ENCODE assay signal across 8 cellular contexts in genomic region chr19:18279266-18279515, GRCh38. TPM values are rescaled to one million over a fixed set of nuclear protein-coding genes. Genes with fewer than 3 reads are reported as not detected.
A peak's percentile ranks its signal among the peaks of the same experiment; 100 is the strongest.
DNase-seq lines count a peak whose midpoint lies in the region; ATAC-seq and TF ChIP-seq lines count a peak whose summit lies in the region.

No MANE protein-coding gene starts in this region.

- no peaks in the 10 kb centered on the region for H3K9me3 Mint-ChIP-seq in activated naive CD4-positive, alpha-beta T cell treated with anti-CD3 and anti-CD28 coated beads, Interleukin-2, amount 50 U/mL, for 24 hours
- H3K9me3 Mint-ChIP-seq in brain = peaks cover 0 to 12% (median 5%) of the 10 kb centered on the region in 5 experiments
- H3K9me3 Mint-ChIP-seq in memory B cell = no peaks in the 10 kb centered on the region

- peak overlapping the region; percentile 98 for H3K27ac Mint-ChIP-seq in activated naive CD4-positive, alpha-beta T cell treated with anti-CD3 and anti-CD28 coated beads, Interleukin-2, amount 50 U/mL, for 24 hours
- H3K27ac Mint-ChIP-seq in brain (peak overlapping the region; percentile 99), memory B cell (peak overlapping the region; percentile 98)

- H3K27me3 Mint-ChIP-seq in activated naive CD4-positive, alpha-beta T cell treated with anti-CD3 and anti-CD28 coated beads, Interleukin-2, amount 50 U/mL, for 24 hours = no peaks in the 10 kb centered on the region
- H3K27me3 Mint-ChIP-seq in brain (peaks cover 13% of the 10 kb centered on the region), memory B cell (no peaks in the 10 kb centered on the region)

- H3K4me3 Mint-ChIP-seq in activated naive CD4-positive, alpha-beta T cell treated with anti-CD3 and anti-CD28 coated beads, Interleukin-2, amount 50 U/mL, for 24 hours = peak overlapping the region; percentile 93
- peak overlapping the region; percentile 93 to 97 (median 95) for H3K4me3 Mint-ChIP-seq in brain
- H3K4me3 Mint-ChIP-seq in memory B cell = peak overlapping the region; percentile 97

- peaks cover 53% of the 10 kb centered on the region for H3K4me1 Mint-ChIP-seq in activated naive CD4-positive, alpha-beta T cell treated with anti-CD3 and anti-CD28 coated beads, Interleukin-2, amount 50 U/mL, for 24 hours
- H3K4me1 Mint-ChIP-seq in brain (peaks cover 54% of the 10 kb centered on the region), memory B cell (peaks cover 38% of the 10 kb centered on the region)

- ATAC-seq in memory B cell (ENCODE audit: low read depth) (no peak), upper lobe of right lung (no peak), GM21360 (IDR thresholded peaks at IDR 0.05; ENCODE audit: unreplicated experiment) (no peak), left lobe of liver (no peak), GM18868 (IDR thresholded peaks at IDR 0.05; ENCODE audit: unreplicated experiment) (no peak)

- no peak for DNase-seq in activated naive CD4-positive, alpha-beta T cell treated with anti-CD3 and anti-CD28 coated beads, Interleukin-2, amount 50 U/mL, for 16 hours
- no peak for DNase-seq in memory B cell (ENCODE audit: low spot score in 2 of 2)
- no peak for DNase-seq in upper lobe of right lung
- DNase-seq in left lobe of liver (ENCODE audit: low spot score) = no peak

- peaks cover 13% of the 10 kb centered on the region for H3K36me3 ChIP-seq in upper lobe of right lung

- peaks cover 48% of the 10 kb centered on the region for H3K4me1 ChIP-seq in upper lobe of right lung

- no peaks in the 10 kb centered on the region for H3K9me3 ChIP-seq in upper lobe of right lung

- H3K27ac ChIP-seq in upper lobe of right lung = peak overlapping the region; percentile 100

- intact Hi-C loops in upper lobe of right lung (cut with DNase I) = no loop called here

- peak overlapping the region; percentile 88 for H3K4me3 ChIP-seq in upper lobe of right lung

- peaks cover 4% of the 10 kb centered on the region for H3K36me3 Mint-ChIP-seq in activated naive CD4-positive, alpha-beta T cell treated with anti-CD3 and anti-CD28 coated beads, Interleukin-2, amount 50 U/mL, for 24 hours
- H3K36me3 Mint-ChIP-seq in brain (peaks cover 33% of the 10 kb centered on the region), memory B cell (peaks cover 16% of the 10 kb centered on the region)

- no peak for TF ChIP-seq CTCF in brain (conservative IDR thresholded peaks at IDR 0.05)
- TF ChIP-seq CTCF in upper lobe of right lung (IDR thresholded peaks at IDR 0.05) = no peak

- H3K27me3 ChIP-seq in upper lobe of right lung = no peaks in the 10 kb centered on the region

RNA-seq across cellular contexts. Expression of gene JUND, which starts 2.2 kb away (rescaled TPM):
- 159 TPM for polyA plus RNA-seq in brain (ENCODE audit: insufficient read depth, low read depth, low replicate concordance)
- 204 TPM for total RNA-seq in upper lobe of right lung
- total RNA-seq in left lobe of liver = 47.4 TPM

RNA-seq across cellular contexts. Expression of gene IQCN, which starts 4.9 kb away (rescaled TPM):
- polyA plus RNA-seq in brain (ENCODE audit: insufficient read depth, low read depth, low replicate concordance) = 7.6 TPM
- total RNA-seq in upper lobe of right lung = 4.9 TPM
- total RNA-seq in left lobe of liver = 2.8 TPM

RNA-seq across cellular contexts. Expression of gene LSM4, which starts 43.7 kb away (rescaled TPM):
- polyA plus RNA-seq in brain (ENCODE audit: insufficient read depth, low read depth, low replicate concordance) = 231 TPM
- total RNA-seq in upper lobe of right lung = 76.9 TPM
- 53.3 TPM for total RNA-seq in left lobe of liver

RNA-seq across cellular contexts. Expression of gene PDE4C, which starts 53.0 kb away (rescaled TPM):
- 0.25 TPM for polyA plus RNA-seq in brain (ENCODE audit: insufficient read depth, low read depth, low replicate concordance)
- 7.6 TPM for total RNA-seq in upper lobe of right lung
- 0.60 TPM for total RNA-seq in left lobe of liver
